8 cellular contexts compared by ENCODE assay signal in the genomic region with DNA sequence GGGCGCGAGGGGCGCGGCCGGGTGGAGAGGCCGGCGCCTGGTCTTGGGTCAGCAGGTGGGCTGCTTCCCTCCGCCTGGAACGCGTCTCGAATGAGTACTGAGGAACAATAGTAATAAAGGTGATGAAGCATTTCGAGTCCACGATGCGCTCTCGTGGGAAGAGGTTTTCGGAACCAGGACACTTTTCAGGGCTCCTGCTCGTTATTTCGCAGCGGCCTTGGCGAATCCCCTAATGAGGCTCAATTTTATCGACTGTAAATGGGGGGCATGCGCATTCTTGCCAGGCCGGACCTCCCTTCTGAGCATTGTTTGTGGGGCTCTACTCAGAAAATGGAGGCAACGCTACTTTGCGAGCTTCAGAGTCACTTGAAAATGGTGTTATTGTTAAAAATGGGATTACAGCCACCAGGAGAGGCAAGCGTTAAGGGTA. TPM values are rescaled to one million over a fixed set of nuclear protein-coding genes. Genes with fewer than 3 reads are reported as not detected.
DNase-seq lines count a peak whose midpoint lies in the region; ATAC-seq and TF ChIP-seq lines count a peak whose summit lies in the region.

No MANE protein-coding gene starts in this region.

- no TSS peak for BruUV-seq in HCT116 (replicated peaks; lab: Mats Ljungman, UMichigan)

- H3K9me2 ChIP-seq in HCT116 (ENCODE audit: insufficient read depth) = no peaks in the 10 kb centered on the region

- intact Hi-C loops in HCT116 (cut with micrococcal nuclease) = no loop called here

- H3K4me2 ChIP-seq in HCT116 (ENCODE audit: low read length) = peak overlapping the region; percentile 81

- POLR2A ChIA-PET in HCT116 (lab: Charles Lee) = interaction anchor here (1.3 kb wide), 1 partner anchor 116 kb away, joined by 3 read pairs; a partner anchor contains a TSS

- RAD21 ChIA-PET in HCT116 (lab: Charles Lee; ENCODE audit: low non-redundant PET in 1 of 2, low total read pairs in 2 of 2, uncharacterized antibody in 2 of 2, unreplicated experiment in 2 of 2) = no interaction called here

- ATAC-seq in HCT116 = no peak
- ATAC-seq in HG03565 (IDR thresholded peaks at IDR 0.05; ENCODE audit: unreplicated experiment) = no peak

- H3K36me3 ChIP-seq in ACC112 (ENCODE audit: insufficient read depth, low read length) (peaks cover 20% of the 10 kb centered on the region), HCT116 (ENCODE audit: control insufficient read depth in 1 of 2, insufficient read depth in 2 of 2, low read length in 2 of 2) (peaks cover 2 to 12% of the 10 kb centered on the region in 2 experiments; a peak in 3 of 4 replicates), brain microvascular endothelial cell (replicated peaks) (peaks cover 12% of the 10 kb centered on the region), mucosa of rectum (ENCODE audit: control insufficient read depth in 2 of 2, insufficient read depth in 2 of 2, low read length in 2 of 2) (peaks cover 10 to 22% of the 10 kb centered on the region in 2 donors)

- TF ChIP-seq RAD21 in HCT116 (IDR thresholded peaks at IDR 0.05; ENCODE audit: low read depth) = no peak

- H3K9me3 ChIP-seq in HCT116 (ENCODE audit: control insufficient read depth in 1 of 2, insufficient read depth in 1 of 2, low read depth in 1 of 2, low read length in 2 of 2) (no peaks in the 10 kb centered on the region), mucosa of rectum (ENCODE audit: control insufficient read depth in 2 of 2, low read length in 2 of 2) (no peaks in the 10 kb centered on the region)

- no peaks in the 10 kb centered on the region for H4K20me1 ChIP-seq in HCT116 (ENCODE audit: insufficient read depth)

- peak overlapping the region; percentile 88 for H2AFZ ChIP-seq in ACC112 (ENCODE audit: low read length, unreplicated experiment)
- peak overlapping the region; percentile 49 for H2AFZ ChIP-seq in HCT116 (ENCODE audit: low read depth, low read length, poor library complexity, severe bottlenecking)

- H3K4me1 ChIP-seq in ACC112 (ENCODE audit: control insufficient read depth, insufficient read depth, low read length, unreplicated experiment) (peaks cover 18% of the 10 kb centered on the region), HCT116 (ENCODE audit: control insufficient read depth in 1 of 2, insufficient read depth in 2 of 2, low read length in 2 of 2) (peaks cover 9 to 15% of the 10 kb centered on the region in 2 experiments), mucosa of rectum (ENCODE audit: control insufficient read depth in 2 of 2, insufficient read depth in 2 of 2, low read length in 2 of 2) (peaks cover 18 to 23% of the 10 kb centered on the region in 2 donors)

- peaks cover 81% of the 10 kb centered on the region for H3K79me2 ChIP-seq in ACC112 (ENCODE audit: control insufficient read depth, insufficient read depth, low read length, unreplicated experiment)
- peaks cover 78% of the 10 kb centered on the region for H3K79me2 ChIP-seq in HCT116 (ENCODE audit: insufficient read depth, low read length)

- peak overlapping the region; percentile 76 for H3K9ac ChIP-seq in HCT116 (ENCODE audit: low read length)
- peak overlapping the region; percentile 82 to 97 for H3K9ac ChIP-seq in mucosa of rectum (ENCODE audit: low read depth in 1 of 2, low read length in 2 of 2)

- CTCF ChIA-PET in HCT116 (lab: Charles Lee) = interaction anchor here (0.7 kb wide), 1 partner anchor 103 kb away, joined by 3 read pairs; no protein-coding TSS in a partner anchor

- in situ Hi-C loops in brain microvascular endothelial cell (cut with HindIII; ENCODE audit: low pct_ligation_motif_present, low sequenced_read_pairs) = no loop called here

- TF ChIP-seq POLR2A in HCT116 (IDR thresholded peaks at IDR 0.05; ENCODE audit: borderline replicate concordance, extremely low read depth, insufficient read depth, insufficient read length) = no peak

- no peak for TF ChIP-seq CTCF in HCT116 (IDR thresholded peaks at IDR 0.05 in 2 of 3, conservative IDR thresholded peaks at IDR 0.05 in 1 of 3; ENCODE audit: borderline replicate concordance in 1 of 3, insufficient read depth in 1 of 3, low read depth in 2 of 3, low read length in 2 of 3)
- no peak for TF ChIP-seq CTCF in brain microvascular endothelial cell (IDR thresholded peaks at IDR 0.05; ENCODE audit: low read depth, low read length, missing control alignments)

- DNase-seq in HCT116 (ENCODE audit: low read depth, low spot score) = no peak
- no peak for DNase-seq in brain microvascular endothelial cell
- no peak for DNase-seq in NCI-H526 treated with DMSO at 0.1 percent for 48 hours (lab: John Stamatoyannopoulos, UW)
- DNase-seq in NCI-H1105 treated with DMSO at 0.1 percent for 48 hours (lab: John Stamatoyannopoulos, UW) = no peak
- DNase-seq in foreskin melanocyte = no peak

- H3K27ac ChIP-seq in ACC112 (ENCODE audit: low read depth, low read length) (peak overlapping the region; percentile 21; the same call in 1 of the 2 replicates), HCT116 (ENCODE audit: low read depth, low read length) (peak overlapping the region; percentile 54), brain microvascular endothelial cell (peak overlapping the region; percentile 100), mucosa of rectum (ENCODE audit: low read depth in 2 of 2, low read length in 2 of 2) (peak overlapping the region; percentile 83 to 99)

- H3K4me3 ChIP-seq in ACC112 (ENCODE audit: low read depth, low read length) = peak overlapping the region; percentile 100
- H3K4me3 ChIP-seq in HCT116 (replicated peaks in 1 of 2; ENCODE audit: low read depth in 1 of 2, low read length in 2 of 2) = peak overlapping the region; percentile 66 to 79
- H3K4me3 ChIP-seq in brain microvascular endothelial cell (ENCODE audit: low read depth, low read length) = peak overlapping the region; percentile 75
- H3K4me3 ChIP-seq in mucosa of rectum (ENCODE audit: low read length in 2 of 2) = peak overlapping the region; percentile 85 to 93

- H3K27me3 ChIP-seq in ACC112 (ENCODE audit: insufficient read depth, low read length) = no peaks in the 10 kb centered on the region
- no peaks in the 10 kb centered on the region for H3K27me3 ChIP-seq in HCT116 (ENCODE audit: insufficient read depth, low read length)
- H3K27me3 ChIP-seq in brain microvascular endothelial cell (replicated peaks) = no peaks in the 10 kb centered on the region
- H3K27me3 ChIP-seq in mucosa of rectum (ENCODE audit: control insufficient read depth in 2 of 2, insufficient read depth in 2 of 2, low read length in 2 of 2) = no peaks in the 10 kb centered on the region

TF ChIP-seq in HCT116, 20 proteins besides CTCF, POLR2A, EP300 and RAD21:
- TF ChIP-seq SRF (IDR thresholded peaks at IDR 0.05; ENCODE audit: low read depth) (no peak), TCF7L2 (IDR thresholded peaks at IDR 0.05; ENCODE audit: borderline replicate concordance, extremely low read depth, insufficient read depth, insufficient read length) (no peak), EZH2 (IDR thresholded peaks at IDR 0.05) (no peak)
- TF ChIP-seq, protein P1, sequence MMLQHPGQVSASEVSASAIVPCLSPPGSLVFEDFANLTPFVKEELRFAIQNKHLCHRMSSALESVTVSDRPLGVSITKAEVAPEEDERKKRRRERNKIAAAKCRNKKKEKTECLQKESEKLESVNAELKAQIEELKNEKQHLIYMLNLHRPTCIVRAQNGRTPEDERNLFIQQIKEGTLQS (IDR thresholded peaks at IDR 0.05) = no peak
- TF ChIP-seq, protein P2, sequence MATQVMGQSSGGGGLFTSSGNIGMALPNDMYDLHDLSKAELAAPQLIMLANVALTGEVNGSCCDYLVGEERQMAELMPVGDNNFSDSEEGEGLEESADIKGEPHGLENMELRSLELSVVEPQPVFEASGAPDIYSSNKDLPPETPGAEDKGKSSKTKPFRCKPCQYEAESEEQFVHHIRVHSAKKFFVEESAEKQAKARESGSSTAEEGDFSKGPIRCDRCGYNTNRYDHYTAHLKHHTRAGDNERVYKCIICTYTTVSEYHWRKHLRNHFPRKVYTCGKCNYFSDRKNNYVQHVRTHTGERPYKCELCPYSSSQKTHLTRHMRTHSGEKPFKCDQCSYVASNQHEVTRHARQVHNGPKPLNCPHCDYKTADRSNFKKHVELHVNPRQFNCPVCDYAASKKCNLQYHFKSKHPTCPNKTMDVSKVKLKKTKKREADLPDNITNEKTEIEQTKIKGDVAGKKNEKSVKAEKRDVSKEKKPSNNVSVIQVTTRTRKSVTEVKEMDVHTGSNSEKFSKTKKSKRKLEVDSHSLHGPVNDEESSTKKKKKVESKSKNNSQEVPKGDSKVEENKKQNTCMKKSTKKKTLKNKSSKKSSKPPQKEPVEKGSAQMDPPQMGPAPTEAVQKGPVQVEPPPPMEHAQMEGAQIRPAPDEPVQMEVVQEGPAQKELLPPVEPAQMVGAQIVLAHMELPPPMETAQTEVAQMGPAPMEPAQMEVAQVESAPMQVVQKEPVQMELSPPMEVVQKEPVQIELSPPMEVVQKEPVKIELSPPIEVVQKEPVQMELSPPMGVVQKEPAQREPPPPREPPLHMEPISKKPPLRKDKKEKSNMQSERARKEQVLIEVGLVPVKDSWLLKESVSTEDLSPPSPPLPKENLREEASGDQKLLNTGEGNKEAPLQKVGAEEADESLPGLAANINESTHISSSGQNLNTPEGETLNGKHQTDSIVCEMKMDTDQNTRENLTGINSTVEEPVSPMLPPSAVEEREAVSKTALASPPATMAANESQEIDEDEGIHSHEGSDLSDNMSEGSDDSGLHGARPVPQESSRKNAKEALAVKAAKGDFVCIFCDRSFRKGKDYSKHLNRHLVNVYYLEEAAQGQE (IDR thresholded peaks at IDR 0.05; ENCODE audit: low read depth) = no peak

RNA-seq across cellular contexts. Expression of a gene that starts 1.2 kb away (rescaled TPM):
- total RNA-seq in HCT116 (2021; ENCODE audit: unreplicated experiment) = 45.0 TPM
- 21.2 and 25.6 TPM in 2 replicates for polyA plus RNA-seq in HCT116 (2012)

Comparison
In these comparisons a context has a peak if more than half of its experiments do, and no peak if none do; other contexts are left out.
1. H3K27ac ChIP-seq: peak in every context shown above with its lines; median percentile 100 in brain microvascular endothelial cell; 91 in mucosa of rectum; 54 in HCT116; 21 in ACC112.